Comparison of ENCODE assay signal across 11 cellular contexts in the genomic region with DNA sequence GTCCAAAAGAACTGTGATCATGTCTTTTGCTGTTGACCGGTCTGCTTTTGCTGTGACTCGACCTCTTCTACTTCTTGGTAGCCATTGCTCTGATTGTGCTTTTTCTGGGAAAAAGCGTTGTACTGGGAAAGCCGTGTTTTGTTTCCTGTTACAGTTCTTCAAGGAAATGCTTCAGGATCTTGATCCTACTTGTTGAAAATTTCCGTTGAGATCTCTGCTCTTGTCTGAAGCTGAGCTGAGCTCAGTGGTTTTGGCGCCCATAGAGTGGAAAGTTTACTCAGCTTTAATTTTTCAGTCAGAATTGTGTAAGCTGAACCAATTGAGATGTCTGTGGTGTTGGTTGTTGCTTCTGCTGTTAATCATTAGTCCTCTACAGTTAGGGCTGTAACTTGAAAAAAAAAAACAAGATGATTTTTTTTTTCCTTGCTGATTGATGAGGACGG.
DNase-seq lines count a peak whose midpoint lies in the region; ATAC-seq and TF ChIP-seq lines count a peak whose summit lies in the region.
"Had no signal": no experiment of that assay in that cellular context is flagged by ENCODE, and none has a peak within 500 bp of the region (broad histone marks: within the 10 kb centered on the region; RNA-seq: fewer than 3 reads in every experiment).

No MANE protein-coding gene starts in this region.

- peaks cover 20% of the 10 kb centered on the region for H3K4me1 Mint-ChIP-seq in activated CD4-positive, alpha-beta T cell treated with anti-CD3 and anti-CD28 coated beads, Interleukin-2, amount 10 ng/mL, durations not matched to agents 24 days and 14 days
- H3K4me1 Mint-ChIP-seq: WTC11 had no signal

- H3K4me3 ChIP-seq in right lobe of liver (no peak overlapping the region), thoracic aorta (no peak overlapping the region)

- H3K36me3 Mint-ChIP-seq in activated CD4-positive, alpha-beta T cell treated with anti-CD3 and anti-CD28 coated beads, Interleukin-2, amount 10 ng/mL, durations not matched to agents 24 days and 14 days (ENCODE audit: low read depth), result peaks cover 2% of the 10 kb centered on the region
- H3K36me3 Mint-ChIP-seq: WTC11 had no signal

- H3K9me3 ChIP-seq in right lobe of liver, result no peaks in the 10 kb centered on the region
- H3K9me3 ChIP-seq in thoracic aorta, result no peaks in the 10 kb centered on the region

- peak; percentile 72 for DNase-seq in activated CD4-positive, alpha-beta T cell treated with anti-CD3 and anti-CD28 coated beads, Interleukin-2, amount 10 ng/mL, durations not matched to agents 24 days and 14 days
- DNase-seq in activated CD4-positive, alpha-beta T cell treated with anti-CD3 and anti-CD28 coated beads, Interleukin-2, amount 50 U/mL, for 1 hour, result no peak
- DNase-seq in epithelial cell of prostate (ENCODE audit: low read depth, low spot score), result no peak
- DNase-seq in right lobe of liver, result peak in 1 of 3 donors; percentile 65
- DNase-seq in thoracic aorta (ENCODE audit: low spot score), result no peak
- DNase-seq in COR-L47 (lab: John Stamatoyannopoulos, UW), result no peak
- DNase-seq: amniotic stem cell, foreskin melanocyte had no signal

- H3K27me3 Mint-ChIP-seq in activated CD4-positive, alpha-beta T cell treated with anti-CD3 and anti-CD28 coated beads, Interleukin-2, amount 10 ng/mL, durations not matched to agents 24 days and 14 days, result no peaks in the 10 kb centered on the region

- peak overlapping the region; percentile 87 for H3K27ac Mint-ChIP-seq in activated CD4-positive, alpha-beta T cell treated with anti-CD3 and anti-CD28 coated beads, Interleukin-2, amount 10 ng/mL, durations not matched to agents 24 days and 14 days
- H3K27ac Mint-ChIP-seq: WTC11 had no signal

- H3K27ac ChIP-seq in epithelial cell of prostate, result peak overlapping the region; percentile 24
- peak overlapping the region; percentile 56 to 73 (median 70) for H3K27ac ChIP-seq in right lobe of liver
- H3K27ac ChIP-seq in thoracic aorta, result peak overlapping the region; percentile 21 to 69

- no peak for TF ChIP-seq POLR2A in right lobe of liver (IDR thresholded peaks at IDR 0.05)

- peak; percentile 76 to 89 (median 84) for ATAC-seq in right lobe of liver
- ATAC-seq in thoracic aorta (ENCODE audit: insufficient number of reproducible peaks, low FRiP score, low read depth), result no peak
- ATAC-seq in GM19023 (IDR thresholded peaks at IDR 0.05; ENCODE audit: unreplicated experiment), result no peak
- ATAC-seq in GM18907 (IDR thresholded peaks at IDR 0.05; ENCODE audit: unreplicated experiment), result no peak
- ATAC-seq: WTC11 had no signal

- intact Hi-C loops in activated CD4-positive, alpha-beta T cell treated with anti-CD3 and anti-CD28 coated beads, Interleukin-2, amount 10 ng/mL, durations not matched to agents 24 days and 14 days (cut with micrococcal nuclease), result loop anchor here (1.0 kb wide), 1 partner anchor 12 kb away; no protein-coding TSS in a partner anchor
- intact Hi-C loops in right lobe of liver (cut with DNase I), result no loop called here

- TF ChIP-seq CTCF in right lobe of liver (IDR thresholded peaks at IDR 0.05) (no peak), thoracic aorta (IDR thresholded peaks at IDR 0.05) (no peak)

- H3K9me3 Mint-ChIP-seq in activated CD4-positive, alpha-beta T cell treated with anti-CD3 and anti-CD28 coated beads, Interleukin-2, amount 10 ng/mL, durations not matched to agents 24 days and 14 days, result no peaks in the 10 kb centered on the region
- H3K9me3 Mint-ChIP-seq: WTC11 had no signal

- 17% methylated on average over 7 of the region's 7 CpGs for WGBS in right lobe of liver (ENCODE audit: insufficient coverage, low coverage, low lambda C conversion rate, missing lambda C conversion rate)

- H3K4me1 ChIP-seq in right lobe of liver, result peaks cover 0 to 19% (median 9%) of the 10 kb centered on the region in 4 donors
- peaks cover 4 to 28% of the 10 kb centered on the region in 2 donors for H3K4me1 ChIP-seq in thoracic aorta (ENCODE audit: control insufficient read depth in 1 of 2, low read depth in 2 of 2)

- peak overlapping the region; percentile 24 for H3K4me3 Mint-ChIP-seq in activated CD4-positive, alpha-beta T cell treated with anti-CD3 and anti-CD28 coated beads, Interleukin-2, amount 10 ng/mL, durations not matched to agents 24 days and 14 days
- H3K4me3 Mint-ChIP-seq: WTC11 had no signal

- H3K36me3 ChIP-seq in right lobe of liver (no peaks in the 10 kb centered on the region), thoracic aorta (no peaks in the 10 kb centered on the region)

- H3K27me3 ChIP-seq in right lobe of liver (no peaks in the 10 kb centered on the region), thoracic aorta (replicated peaks; ENCODE audit: insufficient read depth) (no peaks in the 10 kb centered on the region)

Comparison
In these comparisons a context has a peak if more than half of its experiments do, and no peak if none do; other contexts are left out.
1. ATAC-seq: peak in right lobe of liver (4 of 4); none in thoracic aorta (single experiment), GM19023 (single experiment) and GM18907 (single experiment).
2. Peak in every context shown above with its lines, with median percentiles within 50 percentile points of each other: H3K27ac ChIP-seq.